Comparison of ENCODE assay signal across 8 cellular contexts in the genomic region with DNA sequence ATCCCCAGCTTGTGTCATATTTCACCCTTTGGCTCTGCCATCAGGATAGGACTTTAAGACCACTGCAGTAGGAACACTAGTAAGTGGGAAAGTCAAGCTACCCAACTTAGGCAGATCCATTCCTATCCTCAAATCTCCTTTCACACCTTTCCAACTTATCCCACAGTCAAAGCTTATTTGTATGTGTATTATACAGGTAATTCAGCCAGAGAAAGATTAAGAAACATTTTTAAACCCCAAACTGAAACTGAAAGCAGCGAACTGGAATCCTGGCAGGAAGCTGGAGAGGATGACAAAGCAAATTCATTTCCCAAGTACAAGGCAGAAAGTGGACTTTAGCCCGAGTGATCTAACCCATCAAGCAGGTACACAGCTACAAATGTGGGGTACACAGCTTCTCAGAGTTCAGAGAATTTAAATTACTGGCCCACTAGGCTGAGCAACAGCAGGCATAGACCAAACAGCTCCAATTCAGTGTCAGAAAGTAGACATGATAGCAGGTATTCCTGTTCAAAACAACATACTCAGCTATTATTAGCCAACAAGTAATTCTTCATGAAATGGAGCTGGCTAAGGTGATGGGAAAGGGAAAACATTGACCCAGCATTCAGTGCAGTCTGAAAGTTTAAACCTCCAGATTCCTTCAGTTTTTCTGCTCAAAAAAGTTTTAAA. TPM values are rescaled to one million over a fixed set of nuclear protein-coding genes. Genes with fewer than 3 reads are reported as not detected.
DNase-seq lines count a peak whose midpoint lies in the region; ATAC-seq, FAIRE-seq and TF ChIP-seq lines count a peak whose summit lies in the region.

No MANE protein-coding gene starts in this region.

- CTCF ChIA-PET in K562 (lab: Yijun Ruan, JAX; ENCODE audit: low intra/inter-chr PET ratio) = interaction anchor here (0.5 kb wide), 1 partner anchor 409 kb away, joined by 6 read pairs; a partner anchor contains a TSS

- ATAC-seq in K562 (peak; percentile 53), GM18907 (IDR thresholded peaks at IDR 0.05; ENCODE audit: unreplicated experiment) (no peak), HG02610 (IDR thresholded peaks at IDR 0.05; ENCODE audit: unreplicated experiment) (no peak)

- TF ChIP-seq RAD21 in K562 (CRISPR knock-in tag; conservative IDR thresholded peaks at IDR 0.05 in 1 of 2, IDR thresholded peaks at IDR 0.05 in 1 of 2) = no peak

- H3K4me1 ChIP-seq in ACC112 (ENCODE audit: control insufficient read depth, insufficient read depth, low read length, unreplicated experiment) (peaks cover 43% of the 10 kb centered on the region), K562 (replicated peaks in 1 of 2; ENCODE audit: control insufficient read depth in 2 of 2, insufficient read depth in 2 of 2, low read length in 2 of 2) (peaks cover 34 to 57% of the 10 kb centered on the region in 2 experiments), small intestine (ENCODE audit: control insufficient read depth in 2 of 2, insufficient read depth in 1 of 2, low read depth in 1 of 2, low read length in 1 of 2) (peaks cover 10 to 16% of the 10 kb centered on the region in 2 donors)

- 0 out of 2 replicates have a peak, but pooled peaks have one; percentile 2 for TF ChIP-seq EP300 in K562 (IDR thresholded peaks at IDR 0.05; ENCODE audit: low read length)

- peak overlapping the region; percentile 80 for H3K4me3 ChIP-seq in ACC112 (ENCODE audit: low read depth, low read length)
- peak overlapping the region; percentile 22 for H3K4me3 ChIP-seq in K562
- peak overlapping the region in 1 of 2 donors; percentile 43 for H3K4me3 ChIP-seq in small intestine (ENCODE audit: low read depth in 1 of 2, low read length in 2 of 2)

- intact Hi-C loops in K562 (cut with micrococcal nuclease) = loop anchor here (5.0 kb wide), 1 partner anchor 135 kb away; a partner anchor contains a TSS

- TF ChIP-seq POLR2A in GM12892 (IDR thresholded peaks at IDR 0.05; ENCODE audit: low read depth, low read length) = peak; percentile 11; the same call in 1 of the 2 replicates
- no peak for TF ChIP-seq POLR2A in K562 (conservative IDR thresholded peaks at IDR 0.05)

- peak overlapping the region; percentile 10 to 72; a peak in 3 of 4 replicates for H3K9ac ChIP-seq in K562 (ENCODE audit: insufficient read depth in 1 of 2, low read depth in 2 of 2, low read length in 2 of 2)

- H3K9me1 ChIP-seq in K562 (ENCODE audit: control insufficient read depth, insufficient read depth, low read length) = no peaks in the 10 kb centered on the region

- POLR2A ChIA-PET in K562 (lab: Yijun Ruan, JAX) = interaction anchor here (0.6 to 2.4 kb wide), 12 partner anchors 8 to 1018 kb away, joined by 3 to 14 read pairs (median 4); a partner anchor contains a TSS

- DNase-seq in GM12892 (ENCODE audit: insufficient read length) (no peak), NCI-H526 treated with DMSO at 0.1 percent for 48 hours (lab: John Stamatoyannopoulos, UW) (peak; percentile 41), K562 (ENCODE audit: extremely low read depth in 1 of 4, low spot score in 3 of 4) (peak; percentile 49 to 78 (median 60)), inferior parietal cortex (ENCODE audit: extremely low spot score) (peak; percentile 67), small intestine (peak; percentile 98)

- no peak for FAIRE-seq in GM12892 (lab: Jason Lieb, UNC)
- FAIRE-seq in K562 (lab: Jason Lieb, UNC) = peak; percentile 77
- FAIRE-seq in small intestine (lab: Jason Lieb, UNC) = no peak

- H4K20me1 ChIP-seq in K562 (replicated peaks; ENCODE audit: control insufficient read depth, insufficient read depth, low read length) = no peaks in the 10 kb centered on the region

- WGBS in K562 (ENCODE audit: insufficient coverage, low coverage, missing lambda C conversion rate) = 4% methylated on average over 2 of the region's 2 CpGs
- WGBS in small intestine, 3 donors = 0% methylated on average over 2 of the region's 2 CpGs

- H3K27me3 ChIP-seq in ACC112 (ENCODE audit: insufficient read depth, low read length) (no peaks in the 10 kb centered on the region), K562 (ENCODE audit: control insufficient read depth in 2 of 2, insufficient read depth in 2 of 2, low read length in 2 of 2) (no peaks in the 10 kb centered on the region), small intestine (ENCODE audit: control insufficient read depth in 2 of 2, insufficient read depth in 2 of 2, low read length in 2 of 2) (no peaks in the 10 kb centered on the region)

- in situ Hi-C loops in K562 (cut with MboI) = no loop called here

- H2AFZ ChIP-seq in ACC112 (ENCODE audit: low read length, unreplicated experiment) (peak overlapping the region; percentile 20), K562 (ENCODE audit: low read depth, low read length) (peak overlapping the region; percentile 32; the same call in 1 of the 2 replicates)

- H3K79me2 ChIP-seq in ACC112 (ENCODE audit: control insufficient read depth, insufficient read depth, low read length, unreplicated experiment) (peaks cover 72% of the 10 kb centered on the region), K562 (ENCODE audit: control insufficient read depth, insufficient read depth, low read length) (peaks cover 90% of the 10 kb centered on the region)

- H3K9me3 ChIP-seq in K562 (replicated peaks; ENCODE audit: control insufficient read depth, insufficient read depth, low read depth, low read length) = no peaks in the 10 kb centered on the region
- no peaks in the 10 kb centered on the region for H3K9me3 ChIP-seq in small intestine (ENCODE audit: control insufficient read depth, low read depth)

- BruUV-seq in K562 (replicated peaks; lab: Mats Ljungman, UMichigan) = no TSS peak

- H3K4me2 ChIP-seq in K562 (ENCODE audit: insufficient read depth, low read length) = peak overlapping the region; percentile 90

- peak overlapping the region; percentile 100 for H3K27ac ChIP-seq in ACC112 (ENCODE audit: low read depth, low read length)
- peak overlapping the region; percentile 88 for H3K27ac ChIP-seq in K562 (ENCODE audit: extremely low read depth, low read depth, low read length)
- peak overlapping the region; percentile 92 to 95 for H3K27ac ChIP-seq in small intestine (ENCODE audit: low read depth in 1 of 2, low read length in 1 of 2)

- no peak for TF ChIP-seq CTCF in K562 (IDR thresholded peaks at IDR 0.05 in 2 of 3, conservative IDR thresholded peaks at IDR 0.05 in 1 of 3; ENCODE audit: insufficient read depth in 2 of 3, low read depth in 1 of 3, low read length in 3 of 3)

- H3K36me3 ChIP-seq in ACC112 (ENCODE audit: insufficient read depth, low read length) = peaks cover 10% of the 10 kb centered on the region; the same call in 1 of the 2 replicates
- peaks cover 24% of the 10 kb centered on the region for H3K36me3 ChIP-seq in K562 (ENCODE audit: control insufficient read depth, insufficient read depth, low read length)
- H3K36me3 ChIP-seq in small intestine (ENCODE audit: control insufficient read depth in 2 of 2, insufficient read depth in 2 of 2, low read length in 2 of 2) = no peaks in the 10 kb centered on the region

TF ChIP-seq in K562, 482 proteins besides CTCF, POLR2A, EP300 and RAD21 (continues in another document):
- 0 out of 2 replicates have a peak, but pooled peaks have one; percentile 50 for TF ChIP-seq ELF1 (tag; IDR thresholded peaks at IDR 0.05)

RNA-seq across cellular contexts. Expression of a gene that starts 39.1 kb away (rescaled TPM):
- polyA plus RNA-seq in GM12892 (2012; ENCODE audit: missing spikeins) = 49.9 TPM
- total RNA-seq in K562 (2011; cell fraction: chromatin; rRNA removed; ENCODE audit: low replicate concordance) = 46.7 and 47.2 TPM in 2 replicates
- 30.2 and 32.0 TPM in 2 replicates for total RNA-seq in K562 (2011; cell fraction: nucleolus; rRNA removed)
- total RNA-seq in K562 (2011; cell fraction: nucleoplasm; rRNA removed) = 38.8 and 48.2 TPM in 2 replicates
- total RNA-seq in K562 (2014; rRNA removed) = 35.7 and 44.7 TPM in 2 replicates
- total RNA-seq in K562 (2014; rRNA removed; fragmentation: Illumina TruSeq; extraction: Trizol) = 54.9 and 57.6 TPM in 2 replicates
- 53.4 and 55.0 TPM in 2 replicates for total RNA-seq in K562 (2015; rRNA removed; fragmentation: Illumina TruSeq; extraction: Trizol)
- total RNA-seq in K562 (2021) = 74.5 and 78.9 TPM in 2 replicates
- 62.1 and 66.1 TPM in 2 replicates for polyA plus RNA-seq in K562 (2011; rRNA removed)
- 53.1 and 62.6 TPM in 2 replicates for polyA plus RNA-seq in K562 (2011; cell fraction: cytosol; rRNA removed)
- 26.0 and 30.3 TPM in 2 replicates for polyA plus RNA-seq in K562 (2011; cell fraction: nucleus; rRNA removed)
- polyA plus RNA-seq in K562 (2012) = 75.6 and 76.6 TPM in 2 replicates
- 70.0 and 74.7 TPM in 2 replicates for polyA plus RNA-seq in K562 (2014; fragmentation: Illumina TruSeq; extraction: Trizol)
- 10 to 100 TPM; 24.9 to 30.7 TPM for polyA plus RNA-seq in K562 (2014; fragmentation: Nextera tagmentation; extraction: Ambion mirVana)
- 42.8 and 44.2 TPM in 2 replicates for polyA plus RNA-seq in K562 (2014; rRNA removed)
- 88.9 and 93.9 TPM in 2 replicates for polyA minus RNA-seq in K562 (2011; rRNA and poly(A)+ RNA removed)
- polyA minus RNA-seq in K562 (2011; cell fraction: cytosol; rRNA and poly(A)+ RNA removed) = 48.1 and 57.5 TPM in 2 replicates
- 12.9 and 20.4 TPM in 2 replicates for polyA minus RNA-seq in K562 (2011; cell fraction: nucleus; rRNA and poly(A)+ RNA removed)
- 10 to 100 TPM; 44.3 to 53.5 (median 44.5) TPM for polyA plus RNA-seq in small intestine
